15 cellular contexts compared by ENCODE assay signal in the genomic region with DNA sequence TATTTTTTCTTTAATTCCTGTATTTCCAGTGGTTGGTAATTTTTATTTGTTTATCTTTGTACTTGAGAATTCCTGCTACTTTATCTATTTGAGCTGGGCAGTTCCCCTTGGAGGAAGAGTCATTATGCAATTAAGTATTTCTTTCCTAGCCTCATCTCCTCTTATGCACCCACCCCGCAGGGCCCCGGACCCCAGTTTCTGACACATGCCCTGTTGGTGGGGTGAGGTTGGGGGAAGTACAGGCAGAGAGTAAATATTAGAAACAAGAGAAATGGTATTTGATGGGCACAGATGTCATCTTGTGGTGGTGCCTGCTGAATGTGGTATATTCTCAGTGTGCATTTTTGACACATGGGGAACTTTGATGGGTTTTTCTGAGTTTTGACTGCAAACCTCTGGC.
"Had no signal": no experiment of that assay in that cellular context is flagged by ENCODE, and none has a peak within 500 bp of the region (broad histone marks: within the 10 kb centered on the region; RNA-seq: fewer than 3 reads in every experiment).

No MANE protein-coding gene starts in this region.

- H3K9me3 ChIP-seq: esophagus squamous epithelium, gastrocnemius medialis, lower lobe of right lung, mucosa of descending colon had no signal

- H3K4me1 ChIP-seq: esophagus squamous epithelium, left lung, lower lobe of right lung had no signal

- ATAC-seq: gastrocnemius medialis, left lung, left ventricle myocardium superior, lower lobe of right lung, mucosa of descending colon had no signal

- H3K27me3 ChIP-seq: esophagus squamous epithelium, gastrocnemius medialis, heart right ventricle, left lung had no signal

- H3K27ac ChIP-seq: esophagus squamous epithelium, gastrocnemius medialis, heart right ventricle, left lung, lower lobe of right lung had no signal

- DNase-seq: cortex of kidney; effector memory CD4-positive, alpha-beta T cell; esophagus squamous epithelium; foreskin fibroblast; foreskin melanocyte; gastrocnemius medialis; head of caudate nucleus; heart right ventricle; hippocampal formation; left cardiac atrium; left lung; left ventricle myocardium superior; lower lobe of right lung; mucosa of descending colon; naive B cell had no signal

- H3K4me3 ChIP-seq: esophagus squamous epithelium, gastrocnemius medialis, heart right ventricle, left lung, lower lobe of right lung, mucosa of descending colon had no signal

- H3K36me3 ChIP-seq: esophagus squamous epithelium, gastrocnemius medialis, heart right ventricle, left lung, lower lobe of right lung had no signal
